Comparison of ENCODE assay signal across 12 cellular contexts in the genomic region with DNA sequence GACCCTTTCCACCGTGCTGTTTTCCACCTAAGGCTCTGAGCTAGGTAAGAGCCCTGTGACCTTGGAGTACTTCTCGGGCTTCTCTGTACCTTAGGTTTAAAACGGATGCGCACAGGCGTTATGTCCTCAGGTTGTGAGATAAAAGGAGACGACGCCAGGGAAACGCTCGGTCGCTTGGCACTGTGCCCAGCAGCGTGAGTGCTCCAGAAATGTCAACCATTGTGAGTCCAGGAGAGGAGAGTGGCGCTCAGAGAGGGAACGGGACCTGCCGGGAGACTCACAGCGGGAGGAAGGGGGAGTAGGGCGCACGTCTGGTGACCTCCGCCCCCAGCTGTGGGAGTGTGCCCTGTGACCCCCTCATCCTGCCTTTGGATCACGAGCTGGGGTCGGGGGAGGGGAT. TPM values are rescaled to one million over a fixed set of nuclear protein-coding genes. Genes with fewer than 3 reads are reported as not detected.
DNase-seq lines count a peak whose midpoint lies in the region; ATAC-seq, FAIRE-seq and TF ChIP-seq lines count a peak whose summit lies in the region.
"Had no signal": no experiment of that assay in that cellular context is flagged by ENCODE, and none has a peak within 500 bp of the region (broad histone marks: within the 10 kb centered on the region; RNA-seq: fewer than 3 reads in every experiment).

No MANE protein-coding gene starts in this region.

- H2AFZ ChIP-seq in K562 (ENCODE audit: low read depth, low read length) = no peak overlapping the region

- H3K27ac ChIP-seq in A673 (ENCODE audit: low read depth, low read length, poor library complexity, severe bottlenecking) = no peak overlapping the region
- no peak overlapping the region for H3K27ac ChIP-seq in HUES64 (ENCODE audit: low read depth, low read length)
- no peak overlapping the region for H3K27ac ChIP-seq in K562 (ENCODE audit: extremely low read depth, low read depth, low read length)

- DNase-seq in A673 (ENCODE audit: low spot score) (peak; percentile 39), K562 (ENCODE audit: extremely low read depth in 1 of 4, low spot score in 3 of 4) (peak in 1 of 4 experiments; percentile 36), islet precursor cell (peak; percentile 35), HCEC 1CT (no peak), germinal center (ENCODE audit: low spot score) (no peak)
- DNase-seq in NK-92 treated with Interleukin-12 subunit alpha and Interleukin-12 subunit beta, amount 100 ng/mL, for 24 hours (lab: John Stamatoyannopoulos, UW) = no peak
- DNase-seq: activated CD4-positive, alpha-beta T cell treated with anti-CD3 and anti-CD28 coated beads, Interleukin-2, amount 50 U/mL, for 4 hours; anterior cingulate cortex; CD4-positive, alpha-beta T cell had no signal

- WGBS in HUES64 = 72% methylated on average over 20 of the region's 20 CpGs
- 13% methylated on average over 11 of the region's 20 CpGs for WGBS in K562 (ENCODE audit: insufficient coverage, low coverage, missing lambda C conversion rate)

- POLR2A ChIA-PET in A673 (lab: Charles Lee; ENCODE audit: low non-redundant PET) (no interaction called here), K562 (lab: Yijun Ruan, JAX) (interaction anchor here (0.6 kb wide), 1 partner anchor 21 kb away, joined by 3 read pairs; no protein-coding TSS in a partner anchor)

- H3K4me3 ChIP-seq in A673 (ENCODE audit: low read depth, low read length, poor library complexity, severe bottlenecking) (peak overlapping the region; percentile 44), HUES64 (ENCODE audit: low read length) (peak overlapping the region; percentile 37), K562 (no peak overlapping the region)

- H3K9ac ChIP-seq in HUES64 (ENCODE audit: low read depth, low read length) = no peak overlapping the region
- no peak overlapping the region for H3K9ac ChIP-seq in K562 (ENCODE audit: insufficient read depth in 1 of 2, low read depth in 2 of 2, low read length in 2 of 2)

- no peaks in the 10 kb centered on the region for H3K9me1 ChIP-seq in K562 (ENCODE audit: control insufficient read depth, insufficient read depth, low read length)

- TF ChIP-seq EP300 in K562 (IDR thresholded peaks at IDR 0.05; ENCODE audit: low read length) = no peak

- no peaks in the 10 kb centered on the region for H4K20me1 ChIP-seq in K562 (replicated peaks; ENCODE audit: control insufficient read depth, insufficient read depth, low read length)

- no peaks in the 10 kb centered on the region for H3K36me3 ChIP-seq in A673 (ENCODE audit: insufficient read depth, low read length, poor library complexity, severe bottlenecking)
- no peaks in the 10 kb centered on the region for H3K36me3 ChIP-seq in HUES64 (ENCODE audit: insufficient read depth, low read length)
- no peaks in the 10 kb centered on the region for H3K36me3 ChIP-seq in K562 (ENCODE audit: control insufficient read depth, insufficient read depth, low read length)

- ATAC-seq in K562 (no peak), HG03108 (IDR thresholded peaks at IDR 0.05; ENCODE audit: unreplicated experiment) (no peak)

- H3K79me2 ChIP-seq in K562 (ENCODE audit: control insufficient read depth, insufficient read depth, low read length) = no peaks in the 10 kb centered on the region

- no peak for TF ChIP-seq RAD21 in K562 (CRISPR knock-in tag; conservative IDR thresholded peaks at IDR 0.05 in 1 of 2, IDR thresholded peaks at IDR 0.05 in 1 of 2)

- H3K4me2 ChIP-seq in K562 (ENCODE audit: insufficient read depth, low read length) = no peak overlapping the region

- BruUV-seq in A673 (replicated peaks; lab: Mats Ljungman, UMichigan) (no TSS peak), K562 (replicated peaks; lab: Mats Ljungman, UMichigan) (no TSS peak)

- H3K4me1 ChIP-seq in A673 (ENCODE audit: insufficient read depth, low read length, poor library complexity, severe bottlenecking) (no peaks in the 10 kb centered on the region), HUES64 (ENCODE audit: insufficient read depth, low read length) (no peaks in the 10 kb centered on the region), K562 (replicated peaks in 1 of 2; ENCODE audit: control insufficient read depth in 2 of 2, insufficient read depth in 2 of 2, low read length in 2 of 2) (peaks cover 4 to 9% of the 10 kb centered on the region in 2 experiments; a peak in 3 of 5 replicates)

- CTCF ChIA-PET in A673 (lab: Charles Lee) (interaction anchor here (0.6 kb wide), 1 partner anchor 18 kb away, joined by 8 read pairs; no protein-coding TSS in a partner anchor), K562 (lab: Yijun Ruan, JAX; ENCODE audit: low intra/inter-chr PET ratio) (interaction anchor here (0.5 kb wide), 1 partner anchor 121 kb away, joined by 6 read pairs; no protein-coding TSS in a partner anchor)

- intact Hi-C loops in A673 (cut with micrococcal nuclease; ENCODE audit: unreplicated experiment) (no loop called here), K562 (cut with micrococcal nuclease) (no loop called here)

- TF ChIP-seq POLR2A in K562 (conservative IDR thresholded peaks at IDR 0.05) = no peak

- TF ChIP-seq CTCF in A673 (conservative IDR thresholded peaks at IDR 0.05; ENCODE audit: low read depth, low read length) (no peak), K562 (IDR thresholded peaks at IDR 0.05 in 2 of 3, conservative IDR thresholded peaks at IDR 0.05 in 1 of 3; ENCODE audit: insufficient read depth in 2 of 3, low read depth in 1 of 3, low read length in 3 of 3) (no peak)

- no peaks in the 10 kb centered on the region for H3K9me3 ChIP-seq in A673 (ENCODE audit: low read depth, low read length, poor library complexity, severe bottlenecking)
- H3K9me3 ChIP-seq in HUES64 (ENCODE audit: insufficient read depth, low read depth, low read length) = peaks cover 4% of the 10 kb centered on the region; the same call in 1 of the 2 replicates
- peaks cover 4% of the 10 kb centered on the region for H3K9me3 ChIP-seq in K562 (replicated peaks; ENCODE audit: control insufficient read depth, insufficient read depth, low read depth, low read length)

- H3K27me3 ChIP-seq in A673 (replicated peaks; ENCODE audit: insufficient read depth, low read depth, low read length, poor library complexity) = peaks cover 10% of the 10 kb centered on the region
- peaks cover 11% of the 10 kb centered on the region for H3K27me3 ChIP-seq in HUES64 (ENCODE audit: insufficient read depth, low read length)
- no peaks in the 10 kb centered on the region for H3K27me3 ChIP-seq in K562 (ENCODE audit: control insufficient read depth in 2 of 2, insufficient read depth in 2 of 2, low read length in 2 of 2)

- no peak for FAIRE-seq in K562 (lab: Jason Lieb, UNC)

- in situ Hi-C loops in K562 (cut with MboI) = no loop called here

RNA-seq across cellular contexts. Expression of gene SCRT2, which starts 33.8 kb away (rescaled TPM):
- total RNA-seq in A673 (2021) (0.50 and 0.69 TPM in 2 replicates), K562 (2014; rRNA removed) (0.04 and 0.05 TPM in 2 replicates), K562 (2014; rRNA removed; fragmentation: Illumina TruSeq; extraction: Trizol) (0.04 TPM in 1 of 2 replicates, not detected in the other), K562 (2015; rRNA removed; fragmentation: Illumina TruSeq; extraction: Trizol) (0.07 and 0.19 TPM in 2 replicates), K562 (2021) (0.47 and 0.75 TPM in 2 replicates)
- polyA plus RNA-seq in HUES64 (2013, experiment 1 of 2) = 0.50 TPM
- polyA plus RNA-seq in HUES64 (2013, experiment 2 of 2) = 0.89 TPM
- total RNA-seq in K562 (2011; cell fraction: chromatin; rRNA removed; ENCODE audit: low replicate concordance) = 0.18 and 0.37 TPM in 2 replicates
- total RNA-seq in K562 (2011; cell fraction: nucleolus; rRNA removed) = 0.26 and 0.50 TPM in 2 replicates
- total RNA-seq in K562 (2011; cell fraction: nucleoplasm; rRNA removed) = 0.29 and 0.99 TPM in 2 replicates
- polyA plus RNA-seq in K562 (2011; rRNA removed) (0.12 and 0.13 TPM in 2 replicates), K562 (2014; fragmentation: Illumina TruSeq; extraction: Trizol) (0.30 and 0.36 TPM in 2 replicates), K562 (2014; fragmentation: Nextera tagmentation; extraction: Ambion mirVana) (not detected), K562 (2014; rRNA removed) (0.19 and 0.34 TPM in 2 replicates)
- 0.10 and 0.63 TPM in 2 replicates for polyA plus RNA-seq in K562 (2011; cell fraction: cytosol; rRNA removed)
- 0.91 and 4.1 TPM in 2 replicates for polyA plus RNA-seq in K562 (2011; cell fraction: nucleus; rRNA removed)
- polyA plus RNA-seq in K562 (2012) = 0.19 and 0.48 TPM in 2 replicates
- polyA minus RNA-seq in K562 (2011; rRNA and poly(A)+ RNA removed) = 0.12 and 0.25 TPM in 2 replicates
- polyA minus RNA-seq in K562 (2011; cell fraction: cytosol; rRNA and poly(A)+ RNA removed) = 0.64 and 1.2 TPM in 2 replicates
- 0.44 and 2.2 TPM in 2 replicates for polyA minus RNA-seq in K562 (2011; cell fraction: nucleus; rRNA and poly(A)+ RNA removed)
- total RNA-seq: CD4-positive, alpha-beta T cell; fibroblast of villous mesenchyme had no signal

RNA-seq across cellular contexts. Expression of gene SRXN1, which starts 56.4 kb away (rescaled TPM):
- total RNA-seq in A673 (2021) = 11.5 and 11.9 TPM in 2 replicates
- 26.4 TPM for polyA plus RNA-seq in HUES64 (2013, experiment 1 of 2)
- polyA plus RNA-seq in HUES64 (2013, experiment 2 of 2) = 24.6 TPM
- total RNA-seq in K562 (2011; cell fraction: chromatin; rRNA removed; ENCODE audit: low replicate concordance) = 10.6 and 14.9 TPM in 2 replicates
- total RNA-seq in K562 (2011; cell fraction: nucleolus; rRNA removed) = 10.3 TPM in 2 replicates
- 13.3 and 13.4 TPM in 2 replicates for total RNA-seq in K562 (2011; cell fraction: nucleoplasm; rRNA removed)
- 21.6 and 26.7 TPM in 2 replicates for total RNA-seq in K562 (2014; rRNA removed)
- 29.1 TPM in 2 replicates for total RNA-seq in K562 (2014; rRNA removed; fragmentation: Illumina TruSeq; extraction: Trizol)
- 20.2 and 20.6 TPM in 2 replicates for total RNA-seq in K562 (2015; rRNA removed; fragmentation: Illumina TruSeq; extraction: Trizol)
- 23.2 and 27.9 TPM in 2 replicates for total RNA-seq in K562 (2021)
- 35.4 and 36.4 TPM in 2 replicates for polyA plus RNA-seq in K562 (2011; rRNA removed)
- 23.6 and 26.3 TPM in 2 replicates for polyA plus RNA-seq in K562 (2011; cell fraction: cytosol; rRNA removed)
- 10.0 and 12.8 TPM in 2 replicates for polyA plus RNA-seq in K562 (2011; cell fraction: nucleus; rRNA removed)
- polyA plus RNA-seq in K562 (2012) = 17.8 and 21.0 TPM in 2 replicates
- 33.9 and 34.1 TPM in 2 replicates for polyA plus RNA-seq in K562 (2014; fragmentation: Illumina TruSeq; extraction: Trizol)
- polyA plus RNA-seq in K562 (2014; fragmentation: Nextera tagmentation; extraction: Ambion mirVana) = 1 to 10 TPM; 6.8 to 8.4 TPM
- polyA plus RNA-seq in K562 (2014; rRNA removed) = 19.4 and 24.4 TPM in 2 replicates
- polyA minus RNA-seq in K562 (2011; rRNA and poly(A)+ RNA removed) = 29.0 and 30.3 TPM in 2 replicates
- polyA minus RNA-seq in K562 (2011; cell fraction: cytosol; rRNA and poly(A)+ RNA removed) = 17.8 and 18.5 TPM in 2 replicates
- polyA minus RNA-seq in K562 (2011; cell fraction: nucleus; rRNA and poly(A)+ RNA removed) = 4.0 and 6.7 TPM in 2 replicates

RNA-seq across cellular contexts. Expression of gene SLC52A3, which starts 58.9 kb away (rescaled TPM):
- total RNA-seq in A673 (2021) = not detected in 2 replicates
- 1.3 TPM for polyA plus RNA-seq in HUES64 (2013, experiment 1 of 2)
- 2.2 TPM for polyA plus RNA-seq in HUES64 (2013, experiment 2 of 2)
- 0.30 and 0.76 TPM in 2 replicates for total RNA-seq in K562 (2011; cell fraction: chromatin; rRNA removed; ENCODE audit: low replicate concordance)
- total RNA-seq in K562 (2011; cell fraction: nucleolus; rRNA removed) = 0.83 and 0.92 TPM in 2 replicates
- 0.53 and 0.81 TPM in 2 replicates for total RNA-seq in K562 (2011; cell fraction: nucleoplasm; rRNA removed)
- total RNA-seq in K562 (2014; rRNA removed) = 0.09 and 0.16 TPM in 2 replicates
- 0.13 and 0.25 TPM in 2 replicates for total RNA-seq in K562 (2014; rRNA removed; fragmentation: Illumina TruSeq; extraction: Trizol)
- 0.11 and 0.19 TPM in 2 replicates for total RNA-seq in K562 (2015; rRNA removed; fragmentation: Illumina TruSeq; extraction: Trizol)
- 0.60 and 0.69 TPM in 2 replicates for total RNA-seq in K562 (2021)
- 0.10 and 1.0 TPM in 2 replicates for polyA plus RNA-seq in K562 (2011; rRNA removed)
- polyA plus RNA-seq in K562 (2011; cell fraction: cytosol; rRNA removed) = 0.42 and 0.81 TPM in 2 replicates
- 0.44 and 0.51 TPM in 2 replicates for polyA plus RNA-seq in K562 (2011; cell fraction: nucleus; rRNA removed)
- 0.49 and 0.79 TPM in 2 replicates for polyA plus RNA-seq in K562 (2012)
- polyA plus RNA-seq in K562 (2014; fragmentation: Illumina TruSeq; extraction: Trizol) = 0.37 and 0.44 TPM in 2 replicates
- under 1 TPM; 0.06 to 0.07 TPM for polyA plus RNA-seq in K562 (2014; fragmentation: Nextera tagmentation; extraction: Ambion mirVana)
- polyA plus RNA-seq in K562 (2014; rRNA removed) = 0.16 and 0.20 TPM in 2 replicates
- polyA minus RNA-seq in K562 (2011; rRNA and poly(A)+ RNA removed) = 0.39 TPM in 1 of 2 replicates, not detected in the other
- 1.5 TPM in 1 of 2 replicates, not detected in the other for polyA minus RNA-seq in K562 (2011; cell fraction: cytosol; rRNA and poly(A)+ RNA removed)
- polyA minus RNA-seq in K562 (2011; cell fraction: nucleus; rRNA and poly(A)+ RNA removed) = 0.13 and 0.89 TPM in 2 replicates
- total RNA-seq: CD4-positive, alpha-beta T cell; fibroblast of villous mesenchyme had no signal

Comparison
In these comparisons a context has a peak if more than half of its experiments do, and no peak if none do; other contexts are left out.
1. DNase-seq: peak in A673 (single experiment) and islet precursor cell (single experiment); none in HCEC 1CT (single experiment), NK-92 treated with Interleukin-12 subunit alpha and Interleukin-12 subunit beta, amount 100 ng/mL, for 24 hours (single experiment) and germinal center (single experiment).